ENCODE assay signal across 23 cellular contexts in genomic region chr20:10745790-10746189, GRCh38.
"Had no signal": no experiment of that assay in that cellular context is flagged by ENCODE, and none has a peak within 500 bp of the region (broad histone marks: within the 10 kb centered on the region; RNA-seq: fewer than 3 reads in every experiment).

No MANE protein-coding gene starts in this region.

- H3K27me3 ChIP-seq: ovary, suprapubic skin, tibial artery, uterus had no signal

- DNase-seq: hippocampal formation; immature natural killer cell; lower lobe of right lung; mammary epithelial cell; mesenchymal stem cell; naive thymus-derived CD4-positive, alpha-beta T cell; ovary; retina; right cardiac atrium; stimulated activated CD4-positive, alpha-beta T cell treated with anti-CD3 and anti-CD28 coated beads, Interleukin-12 subunit alpha, Interleukin-12 subunit beta, amount 100 ng/mL, for 4 hours; stimulated activated CD4-positive, alpha-beta T cell treated with anti-CD3 and anti-CD28 coated beads, Interleukin-15, amount 100 ng/mL, for 24 hours; stimulated activated CD4-positive, alpha-beta T cell treated with anti-CD3 and anti-CD28 coated beads, Interleukin-4, amount 100 ng/mL, for 24 hours; stimulated activated naive CD4-positive, alpha-beta T cell; tibial artery; uterus had no signal

- H3K36me3 ChIP-seq: lower lobe of right lung, ovary, suprapubic skin, thoracic aorta, tibial artery, uterus had no signal

- FAIRE-seq: islet of Langerhans had no signal

- H3K4me3 ChIP-seq: lower lobe of right lung, ovary, skin epidermis, suprapubic skin, thoracic aorta, tibial artery, uterus had no signal

- H3K9me3 ChIP-seq: lower lobe of right lung, ovary, suprapubic skin, thoracic aorta, tibial artery, uterus had no signal

- H3K4me1 ChIP-seq: lower lobe of right lung, uterus had no signal

- ATAC-seq: left lobe of liver; lower lobe of right lung; naive thymus-derived CD4-positive, alpha-beta T cell; natural killer cell treated with Interleukin-12 subunit alpha and Interleukin-12 subunit beta and Interleukin-15 and Interleukin-18, amount 100 ng/mL, for 72 hours; right cardiac atrium; sciatic nerve; stimulated activated effector memory CD8-positive, alpha-beta T cell treated with anti-CD3 and anti-CD28 coated beads, Interleukin-12 subunit alpha, Interleukin-12 subunit beta, amount 100 ng/mL, for 72 hours had no signal

- H3K27ac ChIP-seq: lower lobe of right lung, ovary, uterus had no signal
